In genomic region chr12:110004598-110004997, GRCh38 we compare ENCODE assay signal across 11 cellular contexts. TPM values are rescaled to one million over a fixed set of nuclear protein-coding genes. Genes with fewer than 3 reads are reported as not detected.
DNase-seq lines count a peak whose midpoint lies in the region; ATAC-seq and TF ChIP-seq lines count a peak whose summit lies in the region.
"Had no signal": no experiment of that assay in that cellular context is flagged by ENCODE, and none has a peak within 500 bp of the region (broad histone marks: within the 10 kb centered on the region; RNA-seq: fewer than 3 reads in every experiment).

No MANE protein-coding gene starts in this region.

- CTCF ChIA-PET in CD4-positive, alpha-beta memory T cell (lab: Charles Lee; ENCODE audit: partially characterized antibody), result interaction anchor here (0.7 to 1.3 kb wide), 2 partner anchors 9 to 10 kb away, joined by 3 to 4 read pairs; no protein-coding TSS in a partner anchor
- CTCF ChIA-PET in activated CD8-positive, alpha-beta T cell treated with anti-CD3 and anti-CD28 coated beads, Interleukin-2, amount 10 ng/mL, durations not matched to agents 7 days and 5 days (lab: Charles Lee), result interaction anchor here (0.8 to 1.5 kb wide), 6 partner anchors 9 to 104 kb away, joined by 3 to 4 read pairs (median 3); partner anchors contain the start of gene TCHP

- peak overlapping the region; percentile 32 to 94 (median 86) for H3K27ac Mint-ChIP-seq in CD4-positive, alpha-beta memory T cell
- peak overlapping the region; percentile 56 for H3K27ac Mint-ChIP-seq in activated CD8-positive, alpha-beta T cell treated with anti-CD3 and anti-CD28 coated beads, Interleukin-2, amount 10 ng/mL, durations not matched to agents 7 days and 5 days

- H3K4me1 ChIP-seq in CD4-positive, alpha-beta memory T cell (ENCODE audit: insufficient read depth, low read length), result peaks cover 91% of the 10 kb centered on the region
- H3K4me1 ChIP-seq in foreskin keratinocyte, result peaks cover 25% of the 10 kb centered on the region

- intact Hi-C loops in CD4-positive, alpha-beta memory T cell (cut with micrococcal nuclease), result no loop called here

- peak overlapping the region in 7 of 8 donors; percentile 4 to 81 (median 72) for H3K4me3 Mint-ChIP-seq in CD4-positive, alpha-beta memory T cell
- no peak overlapping the region for H3K4me3 Mint-ChIP-seq in activated CD8-positive, alpha-beta T cell treated with anti-CD3 and anti-CD28 coated beads, Interleukin-2, amount 10 ng/mL, durations not matched to agents 7 days and 5 days

- peaks cover 7 to 22% of the 10 kb centered on the region in 2 donors for H3K36me3 Mint-ChIP-seq in CD4-positive, alpha-beta memory T cell
- peaks cover 45% of the 10 kb centered on the region for H3K36me3 Mint-ChIP-seq in activated CD8-positive, alpha-beta T cell treated with anti-CD3 and anti-CD28 coated beads, Interleukin-2, amount 10 ng/mL, durations not matched to agents 7 days and 5 days (ENCODE audit: low read depth)

- no peaks in the 10 kb centered on the region for H3K9me3 ChIP-seq in CD4-positive, alpha-beta memory T cell (ENCODE audit: control insufficient read depth in 1 of 2, low read length in 2 of 2)
- H3K9me3 ChIP-seq: right atrium auricular region had no signal

- no peaks in the 10 kb centered on the region for H3K9me3 Mint-ChIP-seq in CD4-positive, alpha-beta memory T cell
- H3K9me3 Mint-ChIP-seq in activated CD8-positive, alpha-beta T cell treated with anti-CD3 and anti-CD28 coated beads, Interleukin-2, amount 10 ng/mL, durations not matched to agents 7 days and 5 days (ENCODE audit: insufficient read depth), result no peaks in the 10 kb centered on the region

- H3K36me3 ChIP-seq in CD4-positive, alpha-beta memory T cell (ENCODE audit: insufficient read depth, low read length), result no peaks in the 10 kb centered on the region

- ATAC-seq in GM18861 (IDR thresholded peaks at IDR 0.05; ENCODE audit: unreplicated experiment), result peak; percentile 47
- peak; percentile 46 for ATAC-seq in HG03039 (IDR thresholded peaks at IDR 0.05; ENCODE audit: unreplicated experiment)
- ATAC-seq in activated CD8-positive, alpha-beta T cell treated with anti-CD3 and anti-CD28 coated beads, Interleukin-2, amount 10 ng/mL, durations not matched to agents 7 days and 5 days, result no peak
- no peak for ATAC-seq in foreskin keratinocyte
- no peak for ATAC-seq in GM19324 (IDR thresholded peaks at IDR 0.05; ENCODE audit: low FRiP score, unreplicated experiment)

- no peak overlapping the region for H3K4me3 ChIP-seq in CD4-positive, alpha-beta memory T cell (ENCODE audit: low read length in 2 of 2)
- H3K4me3 ChIP-seq: right atrium auricular region had no signal

- H3K27me3 Mint-ChIP-seq in CD4-positive, alpha-beta memory T cell, result no peaks in the 10 kb centered on the region
- H3K27me3 Mint-ChIP-seq in activated CD8-positive, alpha-beta T cell treated with anti-CD3 and anti-CD28 coated beads, Interleukin-2, amount 10 ng/mL, durations not matched to agents 7 days and 5 days (ENCODE audit: low read depth), result no peaks in the 10 kb centered on the region

- no peaks in the 10 kb centered on the region for H3K27me3 ChIP-seq in CD4-positive, alpha-beta memory T cell (ENCODE audit: insufficient read depth, low read length)
- no peaks in the 10 kb centered on the region for H3K27me3 ChIP-seq in foreskin keratinocyte
- H3K27me3 ChIP-seq: right atrium auricular region had no signal

- peaks cover 49 to 92% (median 69%) of the 10 kb centered on the region in 4 donors for H3K4me1 Mint-ChIP-seq in CD4-positive, alpha-beta memory T cell
- H3K4me1 Mint-ChIP-seq in activated CD8-positive, alpha-beta T cell treated with anti-CD3 and anti-CD28 coated beads, Interleukin-2, amount 10 ng/mL, durations not matched to agents 7 days and 5 days (ENCODE audit: low read depth), result peaks cover 66% of the 10 kb centered on the region

- H3K27ac ChIP-seq in CD4-positive, alpha-beta memory T cell (ENCODE audit: low read depth, low read length), result peak overlapping the region; percentile 50
- H3K27ac ChIP-seq in foreskin keratinocyte, result no peak overlapping the region
- H3K27ac ChIP-seq: right atrium auricular region had no signal

- DNase-seq in CD4-positive, alpha-beta memory T cell, result peak in 2 of 5 donors; percentile 10 to 42
- no peak for DNase-seq in activated CD8-positive, alpha-beta T cell treated with anti-CD3 and anti-CD28 coated beads, Interleukin-2, amount 10 ng/mL, durations not matched to agents 7 days and 5 days
- DNase-seq in foreskin keratinocyte (no peak), NCI-H128 (lab: John Stamatoyannopoulos, UW; ENCODE audit: unreplicated experiment) (no peak), NOMO-1 (lab: John Stamatoyannopoulos, UW; ENCODE audit: unreplicated experiment in 2 of 2) (no peak)
- DNase-seq: COR-L47, NCI-H524 treated with DMSO at 0.1 percent for 48 hours had no signal

- no peak for TF ChIP-seq CTCF in foreskin keratinocyte (conservative IDR thresholded peaks at IDR 0.05)

- POLR2A ChIA-PET in CD4-positive, alpha-beta memory T cell (lab: Charles Lee; ENCODE audit: partially characterized antibody), result interaction anchor here (0.7 to 2.8 kb wide), 5 partner anchors 9 to 497 kb away, joined by 3 to 18 read pairs (median 3); partner anchors contain the start of genes GIT2, RAD9B and VPS29
- POLR2A ChIA-PET in activated CD8-positive, alpha-beta T cell treated with anti-CD3 and anti-CD28 coated beads, Interleukin-2, amount 10 ng/mL, durations not matched to agents 7 days and 5 days (lab: Charles Lee), result interaction anchor here (1.1 to 1.4 kb wide), 2 partner anchors 9 kb away, joined by 3 to 4 read pairs; partner anchors contain the start of gene GIT2

RNA-seq across cellular contexts. Expression of gene ANKRD13A, which starts 5.4 kb away (rescaled TPM):
- total RNA-seq in CD4-positive, alpha-beta memory T cell, result 10 to 100 TPM; 99.5 to 99.7 TPM
- 10 to 100 TPM; 66.6 to 67.0 TPM for polyA plus RNA-seq in CD4-positive, alpha-beta memory T cell
- total RNA-seq in activated CD8-positive, alpha-beta T cell treated with anti-CD3 and anti-CD28 coated beads, Interleukin-2, amount 10 ng/mL, durations not matched to agents 7 days and 5 days, result 10 to 100 TPM; 76.0 to 78.1 TPM
- 76.2 and 76.5 TPM in 2 replicates for total RNA-seq in foreskin keratinocyte
- 23.2 and 29.2 TPM in 2 replicates for polyA plus RNA-seq in foreskin keratinocyte

RNA-seq across cellular contexts. Expression of gene GIT2, which starts 8.4 kb away (rescaled TPM):
- total RNA-seq in CD4-positive, alpha-beta memory T cell, result 100 to 1,000 TPM; 133 to 149 TPM
- 100 to 1,000 TPM in 1 of 2 donors, 10 to 100 TPM in 1; 83.1 to 104 TPM for polyA plus RNA-seq in CD4-positive, alpha-beta memory T cell
- 10 to 100 TPM; 86.6 to 87.7 TPM for total RNA-seq in activated CD8-positive, alpha-beta T cell treated with anti-CD3 and anti-CD28 coated beads, Interleukin-2, amount 10 ng/mL, durations not matched to agents 7 days and 5 days
- 28.7 and 33.1 TPM in 2 replicates for total RNA-seq in foreskin keratinocyte
- 9.4 and 9.5 TPM in 2 replicates for polyA plus RNA-seq in foreskin keratinocyte

RNA-seq across cellular contexts. Expression of gene C12orf76, which starts 43.7 kb away (rescaled TPM):
- 10 to 100 TPM; 26.4 to 33.5 TPM for total RNA-seq in CD4-positive, alpha-beta memory T cell
- polyA plus RNA-seq in CD4-positive, alpha-beta memory T cell, result 10 to 100 TPM; 16.4 to 17.5 TPM
- total RNA-seq in activated CD8-positive, alpha-beta T cell treated with anti-CD3 and anti-CD28 coated beads, Interleukin-2, amount 10 ng/mL, durations not matched to agents 7 days and 5 days, result 10 to 100 TPM; 15.5 to 16.2 TPM
- 3.4 and 4.0 TPM in 2 replicates for total RNA-seq in foreskin keratinocyte
- polyA plus RNA-seq in foreskin keratinocyte, result 3.1 and 3.7 TPM in 2 replicates

Comparison
In these comparisons a context has a peak if more than half of its experiments do, and no peak if none do; other contexts are left out.
1. ATAC-seq: peak in GM18861 (single experiment) and HG03039 (single experiment); none in activated CD8-positive, alpha-beta T cell treated with anti-CD3 and anti-CD28 coated beads, Interleukin-2, amount 10 ng/mL, durations not matched to agents 7 days and 5 days (single experiment), foreskin keratinocyte (single experiment) and GM19324 (single experiment).